17 cellular contexts compared by ENCODE assay signal in the genomic region with DNA sequence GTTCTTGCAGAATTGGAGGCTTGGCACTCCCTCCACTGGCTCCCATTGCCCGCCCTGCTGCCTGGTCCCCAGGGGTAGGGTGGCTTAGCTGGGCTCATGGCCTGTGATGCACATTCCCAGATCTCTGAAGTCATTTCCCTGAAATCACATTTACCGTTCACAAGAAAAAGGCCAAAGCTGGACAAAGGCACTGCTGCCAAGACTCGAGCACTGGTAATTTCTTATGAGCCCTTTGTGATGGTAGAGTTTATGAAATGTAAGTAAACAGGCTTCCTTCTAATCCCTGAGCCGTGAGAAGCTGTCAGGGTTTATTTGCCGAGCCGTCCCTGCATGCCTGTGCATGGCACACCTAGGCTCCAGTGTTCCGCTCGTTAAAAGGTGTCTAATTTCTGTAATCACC.
"Had no signal": no experiment of that assay in that cellular context is flagged by ENCODE, and none has a peak within 500 bp of the region (broad histone marks: within the 10 kb centered on the region; RNA-seq: fewer than 3 reads in every experiment).

No MANE protein-coding gene starts in this region.

- H2AFZ ChIP-seq: neural progenitor cell had no signal

- H3K27ac ChIP-seq: gastrocnemius medialis, left ventricle myocardium inferior, lower lobe of right lung, neural progenitor cell, ovary had no signal

- H3K4me2 ChIP-seq: neural progenitor cell had no signal

- DNase-seq: cerebellar nuclear complex; dermis blood vessel endothelial cell; gastrocnemius medialis; heart right ventricle; islet precursor cell; left ventricle myocardium inferior; lower lobe of right lung; nucleus accumbens; ovary; stimulated activated CD4-positive, alpha-beta T cell treated with anti-CD3 and anti-CD28 coated beads, Interleukin-2, amount 100 ng/mL, for 24 hours; stimulated activated CD4-positive, alpha-beta T cell treated with anti-CD3 and anti-CD28 coated beads, Interleukin-4, amount 100 ng/mL, for 4 hours; stimulated activated naive B cell treated with anti-CD40 and anti-IgM and Interleukin-4, amounts not matched to agents 10 μg/mL and 1 μg/mL and 100 μg/mL, for 72 hours; stimulated activated naive CD8-positive, alpha-beta T cell treated with anti-CD3 and anti-CD28 coated beads, Interleukin-15, amount 100 ng/mL, for 72 hours; substantia nigra had no signal

- ATAC-seq: gastrocnemius medialis; lower lobe of right lung; natural killer cell treated with Interleukin-12 subunit alpha and Interleukin-12 subunit beta and Interleukin-15 and Interleukin-18, amount 100 ng/mL, for 72 hours; sciatic nerve; stimulated activated naive B cell treated with anti-CD40 and anti-IgM and Interleukin-4, amounts not matched to agents 10 μg/mL and 1 μg/mL and 100 μg/mL, for 72 hours had no signal

- H3K4me3 ChIP-seq: gastrocnemius medialis, heart right ventricle, left ventricle myocardium inferior, lower lobe of right lung, neural progenitor cell, ovary had no signal

- H3K27me3 ChIP-seq: gastrocnemius medialis, heart right ventricle, neural progenitor cell, ovary had no signal

- H3K4me1 ChIP-seq: lower lobe of right lung, neural progenitor cell had no signal

- H3K36me3 ChIP-seq: neural progenitor cell, ovary had no signal

- H3K9me3 ChIP-seq: gastrocnemius medialis, left ventricle myocardium inferior, lower lobe of right lung, ovary had no signal
